ENCODE assay signal across 10 cellular contexts in the genomic region with DNA sequence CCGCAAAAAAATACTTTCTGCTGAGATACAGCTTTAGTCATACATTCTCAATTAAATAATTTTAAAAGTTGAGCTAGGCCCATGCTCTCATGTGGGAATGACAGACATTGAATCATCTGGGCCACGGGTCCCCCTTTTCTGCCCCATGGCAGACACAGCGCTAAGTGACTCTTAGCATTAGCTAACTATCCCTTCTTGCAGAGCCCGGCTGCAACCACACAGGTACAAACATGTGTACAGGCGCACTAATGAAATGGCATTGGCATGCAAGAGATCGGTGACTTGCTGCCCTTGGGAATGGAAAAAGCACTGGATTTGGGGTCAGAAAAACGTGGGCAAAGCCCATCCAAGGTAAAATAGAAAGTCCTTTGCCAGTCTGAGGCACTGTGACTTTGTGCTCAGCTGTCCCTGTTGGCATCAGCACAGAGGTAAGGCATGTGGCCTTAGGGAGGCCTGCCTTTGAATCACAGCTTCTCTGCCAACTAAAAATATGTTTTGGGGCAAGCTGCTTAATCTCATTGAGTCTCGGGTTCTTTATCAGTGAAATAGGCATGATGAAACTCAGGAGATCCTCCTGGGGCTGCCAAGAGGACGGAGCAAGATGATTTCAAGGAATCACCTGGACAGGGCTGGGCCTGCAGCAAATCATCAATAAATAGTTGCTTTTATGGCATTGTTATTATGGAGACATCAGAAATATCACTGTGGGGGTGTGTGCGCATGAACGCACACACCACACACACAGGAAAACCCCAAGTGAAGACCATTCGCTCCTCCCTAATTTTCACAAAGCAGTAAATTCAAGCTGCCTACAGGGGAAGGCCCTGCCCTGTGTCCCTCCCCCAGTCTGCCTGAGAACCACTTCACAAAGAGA. TPM values are rescaled to one million over a fixed set of nuclear protein-coding genes. Genes with fewer than 3 reads are reported as not detected.
DNase-seq lines count a peak whose midpoint lies in the region; ATAC-seq, FAIRE-seq and TF ChIP-seq lines count a peak whose summit lies in the region.
"Had no signal": no experiment of that assay in that cellular context is flagged by ENCODE, and none has a peak within 500 bp of the region (broad histone marks: within the 10 kb centered on the region; RNA-seq: fewer than 3 reads in every experiment).

No MANE protein-coding gene starts in this region.

- no peak for TF ChIP-seq POLR2A in GM12891 (IDR thresholded peaks at IDR 0.05; ENCODE audit: low read depth, low read length)

- FAIRE-seq in GM12891 (lab: Jason Lieb, UNC): peak; percentile 78

- no peak for TF ChIP-seq CTCF in foreskin keratinocyte (conservative IDR thresholded peaks at IDR 0.05)

- ATAC-seq in GM19397 (IDR thresholded peaks at IDR 0.05; ENCODE audit: unreplicated experiment): peak; percentile 62
- ATAC-seq in HG03520 (IDR thresholded peaks at IDR 0.05; ENCODE audit: unreplicated experiment): peak; percentile 60
- ATAC-seq in foreskin keratinocyte: peak; percentile 75
- ATAC-seq in GM21737 (IDR thresholded peaks at IDR 0.05; ENCODE audit: unreplicated experiment): no peak
- ATAC-seq in HG03571 (IDR thresholded peaks at IDR 0.05; ENCODE audit: unreplicated experiment): no peak

- no peak for DNase-seq in GM12891 (ENCODE audit: insufficient read length, low spot score)
- DNase-seq in foreskin keratinocyte: peak in 1 of 2 donors; percentile 52
- DNase-seq in stimulated activated CD4-positive, alpha-beta T cell treated with anti-CD3 and anti-CD28 coated beads, Interleukin-2, amount 100 ng/mL, for 24 hours: no peak
- DNase-seq in AML-193 (lab: John Stamatoyannopoulos, UW): no peak
- DNase-seq: NCI-H1048, PC-9 had no signal

- H3K4me1 ChIP-seq in foreskin keratinocyte: no peaks in the 10 kb centered on the region

- peak overlapping the region; percentile 57 for H3K27ac ChIP-seq in foreskin keratinocyte
- H3K27ac ChIP-seq: PC-9 had no signal

- H3K27me3 ChIP-seq in foreskin keratinocyte: no peaks in the 10 kb centered on the region

TF ChIP-seq in GM12891, 5 proteins besides CTCF, POLR2A, EP300 and RAD21:
- no peak for TF ChIP-seq TAF1 (IDR thresholded peaks at IDR 0.05; ENCODE audit: low read depth, low read length)
- no peak for TF ChIP-seq SPI1 (IDR thresholded peaks at IDR 0.05; ENCODE audit: low read depth, low read length)
- peak; percentile 77 for TF ChIP-seq PAX5 (IDR thresholded peaks at IDR 0.05; ENCODE audit: insufficient read depth, low read length, severe bottlenecking)
- TF ChIP-seq POU2F2 (IDR thresholded peaks at IDR 0.05; ENCODE audit: low read depth, low read length): no peak

RNA-seq across cellular contexts. Expression of a gene that starts 54.2 kb away (rescaled TPM):
- 1.9 TPM for polyA plus RNA-seq in GM12891 (2012; ENCODE audit: low read depth, missing spikeins)
- total RNA-seq in foreskin keratinocyte: 2.8 and 3.4 TPM in 2 replicates
- polyA plus RNA-seq in foreskin keratinocyte: 2.0 and 2.6 TPM in 2 replicates

Comparison
In these comparisons a context has a peak if more than half of its experiments do, and no peak if none do; other contexts are left out.
1. ATAC-seq: peak in GM19397 (single experiment), HG03520 (single experiment) and foreskin keratinocyte (single experiment); none in GM21737 (single experiment) and HG03571 (single experiment).